10 cellular contexts compared by ENCODE assay signal in the genomic region with DNA sequence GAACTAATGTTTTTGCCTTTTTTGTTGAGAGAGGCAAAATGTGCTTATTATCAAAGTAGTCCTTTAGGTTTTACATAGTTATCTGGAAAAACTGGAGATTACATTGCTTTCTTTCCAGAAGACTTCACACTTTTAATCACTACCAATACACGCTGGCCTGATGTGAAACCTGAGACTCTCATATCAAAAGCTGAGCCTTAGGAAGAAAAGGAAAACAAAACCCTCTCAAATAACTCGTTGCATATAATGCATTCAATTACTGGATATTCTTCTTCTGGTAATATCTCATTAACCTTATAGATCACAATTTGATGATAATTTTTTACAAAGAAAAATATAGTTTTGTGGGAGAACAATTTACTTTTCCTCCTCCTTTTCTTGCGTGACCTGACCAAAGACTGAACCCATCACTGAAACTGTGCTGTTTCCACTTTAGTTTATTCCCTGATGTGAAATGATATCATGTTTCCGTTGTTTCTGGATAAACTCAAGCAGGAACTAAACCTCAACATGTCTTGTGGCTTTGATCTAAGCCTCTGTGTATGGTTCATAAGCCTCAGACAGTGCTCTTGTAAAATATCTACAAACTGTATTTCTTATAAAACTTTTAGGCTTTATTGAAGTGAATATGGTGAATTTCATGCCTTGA.
A peak's percentile ranks its signal among the peaks of the same experiment; 100 is the strongest.
DNase-seq lines count a peak whose midpoint lies in the region; ATAC-seq and TF ChIP-seq lines count a peak whose summit lies in the region.
"Had no signal": no experiment of that assay in that cellular context is flagged by ENCODE, and none has a peak within 500 bp of the region (broad histone marks: within the 10 kb centered on the region; RNA-seq: fewer than 3 reads in every experiment).

No MANE protein-coding gene starts in this region.

- no peaks in the 10 kb centered on the region for H3K36me3 ChIP-seq in IMR-90 (ENCODE audit: control insufficient read depth, insufficient read depth, low read length)

- H3K9me1 ChIP-seq in IMR-90 (ENCODE audit: insufficient read depth, low read length), result no peaks in the 10 kb centered on the region; the same call in 1 of the 2 replicates

- no peak overlapping the region for H3K9ac ChIP-seq in IMR-90 (ENCODE audit: low read depth, low read length)
- H3K9ac ChIP-seq: KMS-11 had no signal

- peak overlapping the region; percentile 49 for H2BK5ac ChIP-seq in IMR-90 (ENCODE audit: low read depth, low read length, poor library complexity, severe bottlenecking)

- no peak overlapping the region for H2BK20ac ChIP-seq in IMR-90 (ENCODE audit: low read depth, low read length)

- no peak overlapping the region for H3K4me3 ChIP-seq in AG10803 (ENCODE audit: low read length)
- no peak overlapping the region for H3K4me3 ChIP-seq in IMR-90 (ENCODE audit: insufficient read depth, low read depth, low read length)
- H3K4me3 ChIP-seq in astrocyte of the spinal cord (ENCODE audit: low read depth, low read length), result no peak overlapping the region

- H3K18ac ChIP-seq in IMR-90 (ENCODE audit: low read depth, low read length), result peak overlapping the region; percentile 42; the same call in 1 of the 2 replicates

- H3K27ac ChIP-seq in IMR-90 (ENCODE audit: insufficient read depth, low read length), result no peak overlapping the region
- H3K27ac ChIP-seq: KMS-11 had no signal

- H4K5ac ChIP-seq in IMR-90 (ENCODE audit: low read depth, low read length), result no peak overlapping the region

- H3K56ac ChIP-seq in IMR-90 (ENCODE audit: extremely low read depth, insufficient read depth, low read length), result no peak overlapping the region

- H4K8ac ChIP-seq in IMR-90 (ENCODE audit: low read depth in 2 of 2, low read length in 2 of 2), result no peak overlapping the region

- peak; percentile 88 for ATAC-seq in IMR-90 (ENCODE audit: low read depth)
- no peak for ATAC-seq in HG02623 (IDR thresholded peaks at IDR 0.05; ENCODE audit: unreplicated experiment)

- intact Hi-C loops in IMR-90 (cut with micrococcal nuclease), result no loop called here

- no CpG with 5 or more reads among the region's 4 CpGs for WGBS in IMR-90 (ENCODE audit: extremely low coverage in 2 of 2, insufficient read length in 1 of 2), 2 experiments

- H3K14ac ChIP-seq in IMR-90 (replicated peaks; ENCODE audit: low read depth, low read length), result no peak overlapping the region

- H2AK9ac ChIP-seq in IMR-90 (replicated peaks; ENCODE audit: low read depth, low read length, poor library complexity), result no peak overlapping the region

- H4K91ac ChIP-seq in IMR-90 (ENCODE audit: insufficient read depth, low read depth, low read length), result no peak overlapping the region

- H3K79me1 ChIP-seq in IMR-90 (ENCODE audit: low read depth in 1 of 2, low read length in 2 of 2), result no peaks in the 10 kb centered on the region

- H2AK5ac ChIP-seq in IMR-90 (ENCODE audit: low read depth, low read length), result no peak overlapping the region

- TF ChIP-seq POLR2A in IMR-90 (IDR thresholded peaks at IDR 0.05; ENCODE audit: low read depth, low read length), result no peak

- POLR2A ChIA-PET in IMR-90 (lab: Charles Lee; ENCODE audit: unreplicated experiment), result no interaction called here

- DNase-seq in AG10803 (ENCODE audit: low read depth), result peak; percentile 63
- peak; percentile 80 for DNase-seq in IMR-90
- DNase-seq in astrocyte of the spinal cord (ENCODE audit: low read depth, low spot score), result peak; percentile 86
- DNase-seq in left kidney (ENCODE audit: low read depth, low spot score), result peak; percentile 66
- no peak for DNase-seq in stimulated activated CD4-positive, alpha-beta T cell treated with anti-CD3 and anti-CD28 coated beads, Interleukin-4, amount 100 ng/mL, for 4 hours
- no peak for DNase-seq in SKM-1 treated with dmso at 0.1 percent for 144 hours (lab: John Stamatoyannopoulos, UW; ENCODE audit: unreplicated experiment)
- no peak for DNase-seq in NCI-H187 (lab: John Stamatoyannopoulos, UW)
- DNase-seq: activated CD4-positive, alpha-beta T cell treated with anti-CD3 and anti-CD28 coated beads for 1 hour had no signal

- no peaks in the 10 kb centered on the region for H3K27me3 ChIP-seq in IMR-90 (ENCODE audit: control insufficient read depth, insufficient read depth, low read length)

- H3K23ac ChIP-seq in IMR-90 (ENCODE audit: low read depth, low read length), result no peak overlapping the region; the same call in 1 of the 2 replicates

- TF ChIP-seq RAD21 in IMR-90 (IDR thresholded peaks at IDR 0.05; ENCODE audit: low read length), result no peak

- dilution Hi-C loops in IMR-90 (cut with HindIII; ENCODE audit: low sequenced_read_pairs, unreplicated experiment), result no loop called here

- no peaks in the 10 kb centered on the region for H4K20me1 ChIP-seq in IMR-90 (ENCODE audit: insufficient read depth, low read length)

- TF ChIP-seq CTCF in AG10803 (conservative IDR thresholded peaks at IDR 0.05; ENCODE audit: low read length), result no peak
- TF ChIP-seq CTCF in IMR-90 (conservative IDR thresholded peaks at IDR 0.05; ENCODE audit: low read depth, low read length), result no peak
- TF ChIP-seq CTCF in astrocyte of the spinal cord (IDR thresholded peaks at IDR 0.05; ENCODE audit: low read depth, low read length), result no peak

- H3K4me1 ChIP-seq in IMR-90 (ENCODE audit: control insufficient read depth, insufficient read depth, low read length), result no peaks in the 10 kb centered on the region

- no TSS peak for BruUV-seq in IMR-90 (replicated peaks; lab: Mats Ljungman, UMichigan)

- H3K4me2 ChIP-seq in IMR-90 (ENCODE audit: low read depth, low read length), result peak overlapping the region; percentile 12; the same call in 1 of the 2 replicates
- H3K4me2 ChIP-seq: KMS-11 had no signal

- no peak overlapping the region for H2AFZ ChIP-seq in IMR-90 (replicated peaks; ENCODE audit: low read length, poor library complexity)

- no peak overlapping the region for H3K4ac ChIP-seq in IMR-90 (ENCODE audit: low read depth, low read length)

- CTCF ChIA-PET in IMR-90 (lab: Yijun Ruan, JAX), result no interaction called here

- in situ Hi-C loops in IMR-90 (cut with MboI; ENCODE audit: low sequenced_read_pairs), result no loop called here
- in situ Hi-C loops in astrocyte of the spinal cord (cut with HindIII; ENCODE audit: low sequenced_read_pairs), result no loop called here

- H2BK120ac ChIP-seq in IMR-90 (ENCODE audit: low read depth, low read length), result no peak overlapping the region

- no peaks in the 10 kb centered on the region for H3K9me3 ChIP-seq in IMR-90 (ENCODE audit: control insufficient read depth, insufficient read depth, low read length)

- no peak overlapping the region for H2BK15ac ChIP-seq in IMR-90 (ENCODE audit: low read depth, low read length)

TF ChIP-seq in IMR-90, 13 proteins besides CTCF, POLR2A, EP300 and RAD21:
- TF ChIP-seq CHD1 (IDR thresholded peaks at IDR 0.05; ENCODE audit: low read depth, low read length), result no peak
- no peak for TF ChIP-seq RCOR1 (IDR thresholded peaks at IDR 0.05; ENCODE audit: insufficient replicate concordance, low read length)

Comparison
In these comparisons a context has a peak if more than half of its experiments do, and no peak if none do; other contexts are left out.
1. DNase-seq: peak in AG10803 (single experiment), IMR-90 (single experiment), astrocyte of the spinal cord (single experiment) and left kidney (single experiment); none in stimulated activated CD4-positive, alpha-beta T cell treated with anti-CD3 and anti-CD28 coated beads, Interleukin-4, amount 100 ng/mL, for 4 hours (0 of 2), SKM-1 treated with dmso at 0.1 percent for 144 hours (single experiment) and NCI-H187 (0 of 2).